Comparison of ENCODE assay signal across 25 cellular contexts in the genomic region with DNA sequence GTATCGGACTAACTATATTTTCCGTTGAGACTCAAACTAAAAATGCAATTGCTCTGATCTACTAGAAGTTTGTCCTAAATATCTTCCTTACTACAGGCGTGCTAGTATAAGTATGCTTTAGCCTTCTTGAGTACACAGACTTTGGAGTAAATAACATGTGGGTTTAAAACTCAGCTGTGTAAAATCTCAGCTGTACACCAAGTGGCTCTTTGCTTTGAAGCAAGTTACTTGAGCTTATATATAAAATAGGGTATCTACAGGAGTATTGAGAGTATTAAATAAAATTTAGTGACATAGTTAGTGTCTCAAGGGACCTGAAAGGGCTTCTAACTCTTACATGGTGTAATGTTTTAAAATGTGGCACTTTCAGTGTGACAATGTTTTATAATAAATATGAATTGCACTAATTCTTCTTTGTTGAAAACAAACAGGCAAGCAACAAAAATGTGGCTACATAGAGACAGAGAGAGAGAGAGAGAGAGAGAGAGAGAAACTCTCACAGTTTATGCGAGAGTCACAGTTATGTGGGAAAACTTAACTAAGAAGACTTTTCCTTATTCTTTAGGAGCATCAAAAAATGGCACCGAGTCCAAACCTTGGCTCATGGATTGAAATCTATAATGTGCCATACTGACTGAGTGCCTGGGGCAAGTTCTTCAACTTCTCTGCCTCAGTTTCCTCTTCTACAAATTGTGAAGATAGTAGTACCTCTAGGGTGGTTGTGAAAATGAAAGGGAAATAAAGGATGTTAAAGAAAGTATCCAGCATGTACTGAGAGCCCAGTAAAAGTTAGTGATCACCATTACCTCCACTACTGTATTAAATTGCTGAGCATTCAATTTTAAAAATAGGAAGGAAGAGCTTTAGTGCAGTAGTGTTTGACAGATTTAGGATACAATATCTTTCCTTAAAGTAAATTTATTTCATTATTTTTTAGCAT.
A peak's percentile ranks its signal among the peaks of the same experiment; 100 is the strongest.
DNase-seq lines count a peak whose midpoint lies in the region; ATAC-seq and TF ChIP-seq lines count a peak whose summit lies in the region.
"Had no signal": no experiment of that assay in that cellular context is flagged by ENCODE, and none has a peak within 500 bp of the region (broad histone marks: within the 10 kb centered on the region; RNA-seq: fewer than 3 reads in every experiment).

No MANE protein-coding gene starts in this region.

- TF ChIP-seq CTCF in GM23338 (conservative IDR thresholded peaks at IDR 0.05; ENCODE audit: low read depth in 2 of 2) = no peak
- TF ChIP-seq CTCF in sigmoid colon (IDR thresholded peaks at IDR 0.05) = no peak
- TF ChIP-seq CTCF in brain microvascular endothelial cell (IDR thresholded peaks at IDR 0.05; ENCODE audit: low read depth, low read length, missing control alignments) = no peak

- TF ChIP-seq EP300 in sigmoid colon (IDR thresholded peaks at IDR 0.05) = no peak

- H3K4me3 Mint-ChIP-seq in GM23338 = peak overlapping the region; percentile 12; the same call in 1 of the 3 replicates
- H3K4me3 Mint-ChIP-seq: activated B cell treated with CpG ODN at 0.5 μM for 24 hours; activated CD8-positive, alpha-beta T cell treated with anti-CD3 and anti-CD28 coated beads, Interleukin-2, amount 10 ng/mL, durations not matched to agents 7 days and 5 days; activated naive CD8-positive, alpha-beta T cell; CD4-positive, alpha-beta memory T cell; naive thymus-derived CD8-positive, alpha-beta T cell; stimulated activated effector memory CD8-positive, alpha-beta T cell treated with anti-CD3 and anti-CD28 coated beads, Interleukin-12 subunit alpha, Interleukin-12 subunit beta, amount 100 ng/mL, for 72 hours had no signal

- H3K4me3 ChIP-seq in GM23338 = peak overlapping the region; percentile 3; the same call in 1 of the 2 replicates
- peak overlapping the region; percentile 13 for H3K4me3 ChIP-seq in adipocyte (ENCODE audit: low read length)
- H3K4me3 ChIP-seq in iPS-18a (ENCODE audit: low read length) = peak overlapping the region; percentile 36
- peak overlapping the region in 1 of 4 donors; percentile 5 for H3K4me3 ChIP-seq in sigmoid colon
- H3K4me3 ChIP-seq in brain microvascular endothelial cell (ENCODE audit: low read depth, low read length) = no peak overlapping the region
- H3K4me3 ChIP-seq: psoas muscle, upper lobe of left lung had no signal

- no peaks in the 10 kb centered on the region for H3K9me2 ChIP-seq in GM23338 (ENCODE audit: insufficient read depth)

- H3K36me3 ChIP-seq in GM23338 (ENCODE audit: insufficient read depth) = no peaks in the 10 kb centered on the region
- no peaks in the 10 kb centered on the region for H3K36me3 ChIP-seq in adipocyte (ENCODE audit: control insufficient read depth, insufficient read depth, low read length, severe bottlenecking)
- no peaks in the 10 kb centered on the region for H3K36me3 ChIP-seq in iPS-18a (ENCODE audit: control insufficient read depth, low read depth, low read length)
- H3K36me3 ChIP-seq in sigmoid colon = no peaks in the 10 kb centered on the region
- no peaks in the 10 kb centered on the region for H3K36me3 ChIP-seq in brain microvascular endothelial cell (replicated peaks)
- H3K36me3 ChIP-seq: upper lobe of left lung had no signal

- no peaks in the 10 kb centered on the region for H4K20me1 ChIP-seq in GM23338 (replicated peaks; ENCODE audit: insufficient read depth)

- H3K27ac ChIP-seq in GM23338 (ENCODE audit: low read depth) (peak overlapping the region; percentile 85), iPS-18a (ENCODE audit: low read length) (peak overlapping the region; percentile 77), sigmoid colon (peak overlapping the region; percentile 61 to 70 (median 69)), brain microvascular endothelial cell (no peak overlapping the region)
- H3K27ac ChIP-seq: psoas muscle, upper lobe of left lung had no signal

- peaks cover 10% of the 10 kb centered on the region for H3K79me2 ChIP-seq in GM23338 (replicated peaks; ENCODE audit: insufficient read depth)

- H3K27ac Mint-ChIP-seq in GM23338 = peak overlapping the region; percentile 93
- H3K27ac Mint-ChIP-seq: activated B cell treated with CpG ODN at 0.5 μM for 24 hours; activated CD8-positive, alpha-beta T cell treated with anti-CD3 and anti-CD28 coated beads, Interleukin-2, amount 10 ng/mL, durations not matched to agents 7 days and 5 days; activated naive CD8-positive, alpha-beta T cell; CD4-positive, alpha-beta memory T cell; naive thymus-derived CD8-positive, alpha-beta T cell; stimulated activated effector memory CD8-positive, alpha-beta T cell treated with anti-CD3 and anti-CD28 coated beads, Interleukin-12 subunit alpha, Interleukin-12 subunit beta, amount 100 ng/mL, for 72 hours had no signal

- peaks cover 3% of the 10 kb centered on the region; the same call in 1 of the 3 replicates for H3K9me3 Mint-ChIP-seq in GM23338
- H3K9me3 Mint-ChIP-seq: activated B cell treated with CpG ODN at 0.5 μM for 24 hours; CD4-positive, alpha-beta memory T cell; stimulated activated effector memory CD8-positive, alpha-beta T cell treated with anti-CD3 and anti-CD28 coated beads, Interleukin-12 subunit alpha, Interleukin-12 subunit beta, amount 100 ng/mL, for 72 hours had no signal

- no peak overlapping the region for H3K9ac ChIP-seq in adipocyte (ENCODE audit: low read length)
- H3K9ac ChIP-seq in iPS-18a (ENCODE audit: low read length) = peak overlapping the region; percentile 6

- DNase-seq in GM23338 (ENCODE audit: low spot score) (no peak), adipocyte (ENCODE audit: low read depth) (no peak), sigmoid colon (no peak), brain microvascular endothelial cell (no peak)
- DNase-seq in activated T-cell treated with anti-CD3 and anti-CD28 coated beads, Interleukin-2, amount 50 U/mL, for 48 hours = no peak
- DNase-seq: activated B cell treated with CpG ODN at 0.5 μM for 24 hours; activated CD8-positive, alpha-beta T cell treated with anti-CD3 and anti-CD28 coated beads, Interleukin-2, amount 10 ng/mL, durations not matched to agents 7 days and 5 days; CD4-positive, alpha-beta memory T cell; DND-41; glutamatergic neuron; naive thymus-derived CD8-positive, alpha-beta T cell; NCI-H1105 treated with DMSO at 0.1 percent for 48 hours; NCI-H2107; NCI-H524; psoas muscle; SHP77 treated with DMSO at 0.1 percent for 48 hours; stimulated activated CD4-positive, alpha-beta T cell treated with anti-CD3 and anti-CD28 coated beads, Interleukin-15, amount 100 ng/mL, for 24 hours; T-helper 2 cell; upper lobe of left lung had no signal

- peaks cover 44% of the 10 kb centered on the region for H3K4me1 Mint-ChIP-seq in GM23338
- H3K4me1 Mint-ChIP-seq: activated B cell treated with CpG ODN at 0.5 μM for 24 hours; CD4-positive, alpha-beta memory T cell; naive thymus-derived CD8-positive, alpha-beta T cell; stimulated activated effector memory CD8-positive, alpha-beta T cell treated with anti-CD3 and anti-CD28 coated beads, Interleukin-12 subunit alpha, Interleukin-12 subunit beta, amount 100 ng/mL, for 72 hours had no signal

- peak overlapping the region; percentile 59 for H3K4me2 ChIP-seq in GM23338

- intact Hi-C loops in sigmoid colon (cut with DNase I) = no loop called here

- no peak for TF ChIP-seq POLR2A in sigmoid colon (IDR thresholded peaks at IDR 0.05)

- H3K4me1 ChIP-seq in GM23338 (ENCODE audit: insufficient read depth) (peaks cover 55% of the 10 kb centered on the region), adipocyte (ENCODE audit: control insufficient read depth, insufficient read depth, low read length) (peaks cover 36% of the 10 kb centered on the region), iPS-18a (ENCODE audit: control insufficient read depth, low read depth, low read length) (peaks cover 49% of the 10 kb centered on the region), sigmoid colon (peaks cover 0 to 67% (median 58%) of the 10 kb centered on the region in 4 donors)
- H3K4me1 ChIP-seq: upper lobe of left lung had no signal

- peaks cover 2% of the 10 kb centered on the region for H3K27me3 Mint-ChIP-seq in GM23338 (ENCODE audit: insufficient read depth, low read depth, poor library complexity)
- H3K27me3 Mint-ChIP-seq: activated B cell treated with CpG ODN at 0.5 μM for 24 hours had no signal

- no peaks in the 10 kb centered on the region for H3K27me3 ChIP-seq in GM23338 (ENCODE audit: insufficient read depth)
- no peaks in the 10 kb centered on the region for H3K27me3 ChIP-seq in adipocyte (replicated peaks; ENCODE audit: control insufficient read depth, insufficient read depth, low read length)
- H3K27me3 ChIP-seq in iPS-18a (ENCODE audit: control insufficient read depth, insufficient read depth, low read length) = no peaks in the 10 kb centered on the region
- H3K27me3 ChIP-seq in sigmoid colon = no peaks in the 10 kb centered on the region
- H3K27me3 ChIP-seq in brain microvascular endothelial cell (replicated peaks) = no peaks in the 10 kb centered on the region
- H3K27me3 ChIP-seq: upper lobe of left lung had no signal

- 63 to 70% methylated on average over 5 of the region's 5 CpGs for WGBS in sigmoid colon, 2 donors

- H2AFZ ChIP-seq in GM23338 = no peak overlapping the region

- no peaks in the 10 kb centered on the region for H3F3A ChIP-seq in GM23338 (replicated peaks; ENCODE audit: low read depth)

- in situ Hi-C loops in brain microvascular endothelial cell (cut with HindIII; ENCODE audit: low pct_ligation_motif_present, low sequenced_read_pairs) = no loop called here

- ATAC-seq in GM23338 (peak; percentile 14), GM19324 (IDR thresholded peaks at IDR 0.05; ENCODE audit: low FRiP score, unreplicated experiment) (no peak), GM21825 (IDR thresholded peaks at IDR 0.05; ENCODE audit: unreplicated experiment) (no peak)
- ATAC-seq: activated CD8-positive, alpha-beta T cell treated with anti-CD3 and anti-CD28 coated beads, Interleukin-2, amount 10 ng/mL, durations not matched to agents 7 days and 5 days; esophagus mucosa; naive thymus-derived CD8-positive, alpha-beta T cell; psoas muscle; stimulated activated effector memory CD8-positive, alpha-beta T cell treated with anti-CD3 and anti-CD28 coated beads, Interleukin-12 subunit alpha, Interleukin-12 subunit beta, amount 100 ng/mL, for 72 hours had no signal

- H3K9me3 ChIP-seq in adipocyte (ENCODE audit: control insufficient read depth, low read length) = no peaks in the 10 kb centered on the region
- H3K9me3 ChIP-seq in iPS-18a (ENCODE audit: control insufficient read depth, low read depth, low read length) = no peaks in the 10 kb centered on the region
- no peaks in the 10 kb centered on the region for H3K9me3 ChIP-seq in sigmoid colon
- H3K9me3 ChIP-seq: psoas muscle, upper lobe of left lung had no signal

- peaks cover 4% of the 10 kb centered on the region; the same call in 2 of the 3 replicates for H3K36me3 Mint-ChIP-seq in GM23338 (ENCODE audit: low read depth)
- H3K36me3 Mint-ChIP-seq: activated naive CD8-positive, alpha-beta T cell; CD4-positive, alpha-beta memory T cell; naive thymus-derived CD8-positive, alpha-beta T cell; stimulated activated effector memory CD8-positive, alpha-beta T cell treated with anti-CD3 and anti-CD28 coated beads, Interleukin-12 subunit alpha, Interleukin-12 subunit beta, amount 100 ng/mL, for 72 hours had no signal
